In the genomic region with DNA sequence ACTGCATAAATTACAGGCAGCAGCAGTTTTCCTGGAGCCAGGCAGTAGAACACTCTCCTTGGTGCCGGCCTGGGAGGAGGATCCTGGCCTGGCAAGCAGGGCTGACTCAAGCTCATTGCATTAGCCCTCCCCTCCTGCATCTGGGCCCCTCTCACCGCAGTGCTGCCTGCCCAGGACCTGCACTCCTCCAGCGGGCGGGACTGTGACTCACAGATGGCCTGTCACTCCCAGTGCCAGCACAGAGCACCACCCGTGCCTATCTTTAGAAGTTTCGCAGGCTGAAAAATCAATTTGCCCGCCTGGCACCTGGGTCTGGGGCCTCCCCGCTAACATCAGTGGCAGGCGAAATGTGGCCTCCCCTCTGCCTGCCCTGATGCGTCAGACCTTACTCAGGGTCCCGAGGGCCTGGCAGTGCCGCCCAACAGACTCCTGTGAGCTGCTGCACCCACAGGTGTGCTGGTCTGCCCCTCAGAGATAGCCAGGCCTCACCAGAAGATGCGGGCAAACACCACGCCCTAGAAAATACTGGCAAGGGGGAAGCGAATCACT, we compare ENCODE assay signal across 9 cellular contexts.
DNase-seq lines count a peak whose midpoint lies in the region; ATAC-seq and TF ChIP-seq lines count a peak whose summit lies in the region.
"Had no signal": no experiment of that assay in that cellular context is flagged by ENCODE, and none has a peak within 500 bp of the region (broad histone marks: within the 10 kb centered on the region; RNA-seq: fewer than 3 reads in every experiment).

No MANE protein-coding gene starts in this region.

- H3K4me2 ChIP-seq in DND-41 (ENCODE audit: insufficient read depth, low read length): no peak overlapping the region

- 0 out of 3 replicates have a peak, but pooled peaks have one; percentile 14 for ATAC-seq in DND-41 (ENCODE audit: insufficient read depth, low read depth)
- ATAC-seq in GM21423 (IDR thresholded peaks at IDR 0.05; ENCODE audit: unreplicated experiment): no peak
- ATAC-seq in HG02885 (IDR thresholded peaks at IDR 0.05; ENCODE audit: poor library complexity, unreplicated experiment): no peak
- ATAC-seq in HG03521 (IDR thresholded peaks at IDR 0.05; ENCODE audit: unreplicated experiment): no peak

- H3K36me3 ChIP-seq in DND-41 (ENCODE audit: insufficient read depth, low read length): no peaks in the 10 kb centered on the region

- H2AFZ ChIP-seq in DND-41 (ENCODE audit: low read depth, low read length): no peak overlapping the region

- peaks cover 10% of the 10 kb centered on the region for H3K27me3 ChIP-seq in DND-41 (ENCODE audit: insufficient read depth, low read length, poor library complexity)

- no peaks in the 10 kb centered on the region for H3K4me1 ChIP-seq in DND-41 (ENCODE audit: insufficient read depth, low read length)

- H3K4me3 ChIP-seq in DND-41 (ENCODE audit: low read depth in 1 of 2, low read length in 2 of 2) (no peak overlapping the region), epithelial cell of esophagus (ENCODE audit: low read length) (no peak overlapping the region)

- DNase-seq in DND-41 (no peak), NCI-H446 treated with DMSO at 0.1 percent for 48 hours (lab: John Stamatoyannopoulos, UW) (peak; percentile 75), epithelial cell of esophagus (ENCODE audit: low read depth) (peak; percentile 87), nucleus accumbens (lab: John Stamatoyannopoulos, UW) (peak in 44 of 56 donors; percentile 16 to 80 (median 47))
- DNase-seq in stimulated activated CD8-positive, alpha-beta memory T cell treated with anti-CD3 and anti-CD28 coated beads, Interleukin-4, amount 100 ng/mL, for 48 hours: no peak
- DNase-seq: activated B cell treated with CpG ODN at 0.5 μM for 24 hours had no signal

- H4K20me1 ChIP-seq in DND-41 (ENCODE audit: insufficient read depth, low read length): no peaks in the 10 kb centered on the region

- no peaks in the 10 kb centered on the region for H3K79me2 ChIP-seq in DND-41 (ENCODE audit: insufficient read depth, low read length)

- H3K9ac ChIP-seq in DND-41 (ENCODE audit: low read depth, low read length): no peak overlapping the region

- TF ChIP-seq CTCF in DND-41 (IDR thresholded peaks at IDR 0.05; ENCODE audit: borderline replicate concordance, extremely low read depth, low read length, poor library complexity, severe bottlenecking) (no peak), epithelial cell of esophagus (IDR thresholded peaks at IDR 0.05; ENCODE audit: insufficient read depth, low read depth, low read length, missing control alignments) (no peak)

- H3K27ac ChIP-seq in DND-41 (ENCODE audit: low read length): no peak overlapping the region

- no peaks in the 10 kb centered on the region for H3K9me3 ChIP-seq in DND-41 (ENCODE audit: insufficient read depth, low read length, severe bottlenecking)

Comparison
In these comparisons a context has a peak if more than half of its experiments do, and no peak if none do; other contexts are left out.
1. DNase-seq: peak in NCI-H446 treated with DMSO at 0.1 percent for 48 hours (single experiment), epithelial cell of esophagus (single experiment) and nucleus accumbens (44 of 56); none in DND-41 (single experiment) and stimulated activated CD8-positive, alpha-beta memory T cell treated with anti-CD3 and anti-CD28 coated beads, Interleukin-4, amount 100 ng/mL, for 48 hours (single experiment).